6 cellular contexts compared by ENCODE assay signal in genomic region chr4:123072060-123072459, GRCh38.
"Had no signal": no experiment of that assay in that cellular context is flagged by ENCODE, and none has a peak within 500 bp of the region (broad histone marks: within the 10 kb centered on the region; RNA-seq: fewer than 3 reads in every experiment).

No MANE protein-coding gene starts in this region.

- H3K4me3 Mint-ChIP-seq: GM23338, H9, IgD-negative memory B cell had no signal

- H3K4me3 ChIP-seq: GM23338 had no signal

- ATAC-seq: GM23338 had no signal

- H3K4me1 Mint-ChIP-seq: GM23338, H9 had no signal

- H3K36me3 Mint-ChIP-seq: IgD-negative memory B cell had no signal

- H3K27ac ChIP-seq: KMS-11 had no signal

- H3K27me3 Mint-ChIP-seq: IgD-negative memory B cell had no signal

- H3K27ac Mint-ChIP-seq: GM23338, H9, IgD-negative memory B cell had no signal

- DNase-seq: H9, HCEC 1CT, KBM-7 had no signal

- H3K9me3 Mint-ChIP-seq: GM23338, H9, IgD-negative memory B cell had no signal
